20 cellular contexts compared by ENCODE assay signal in genomic region chr2:219723311-219723710, GRCh38.
"Had no signal": no experiment of that assay in that cellular context is flagged by ENCODE, and none has a peak within 500 bp of the region (broad histone marks: within the 10 kb centered on the region; RNA-seq: fewer than 3 reads in every experiment).

No MANE protein-coding gene starts in this region.

- H3K9me3 ChIP-seq: SJCRH30 had no signal

- DNase-seq: IMR-90, Karpas-422, KG1, MM.1S, NCI-H1092 treated with DMSO at 0.1 percent for 48 hours, NCI-H1436, NCI-H187, NCI-H2029, NCI-H2081 treated with DMSO at 0.1 percent for 48 hours, NCI-H2171, NCI-H226, NCI-H446, NCI-H510A, NCI-H524 treated with DMSO at 0.1 percent for 48 hours, NCI-H69, NCI-H774, SHP77 treated with DMSO at 0.1 percent for 48 hours, SJCRH30 had no signal

- H3K4me3 ChIP-seq: SJCRH30, SK-N-MC had no signal

- H3K36me3 ChIP-seq: SJCRH30 had no signal

- H3K27ac ChIP-seq: RWPE1, SJCRH30, SK-N-MC had no signal

- H3K4me1 ChIP-seq: SJCRH30 had no signal
